ENCODE assay signal across 14 cellular contexts in the genomic region with DNA sequence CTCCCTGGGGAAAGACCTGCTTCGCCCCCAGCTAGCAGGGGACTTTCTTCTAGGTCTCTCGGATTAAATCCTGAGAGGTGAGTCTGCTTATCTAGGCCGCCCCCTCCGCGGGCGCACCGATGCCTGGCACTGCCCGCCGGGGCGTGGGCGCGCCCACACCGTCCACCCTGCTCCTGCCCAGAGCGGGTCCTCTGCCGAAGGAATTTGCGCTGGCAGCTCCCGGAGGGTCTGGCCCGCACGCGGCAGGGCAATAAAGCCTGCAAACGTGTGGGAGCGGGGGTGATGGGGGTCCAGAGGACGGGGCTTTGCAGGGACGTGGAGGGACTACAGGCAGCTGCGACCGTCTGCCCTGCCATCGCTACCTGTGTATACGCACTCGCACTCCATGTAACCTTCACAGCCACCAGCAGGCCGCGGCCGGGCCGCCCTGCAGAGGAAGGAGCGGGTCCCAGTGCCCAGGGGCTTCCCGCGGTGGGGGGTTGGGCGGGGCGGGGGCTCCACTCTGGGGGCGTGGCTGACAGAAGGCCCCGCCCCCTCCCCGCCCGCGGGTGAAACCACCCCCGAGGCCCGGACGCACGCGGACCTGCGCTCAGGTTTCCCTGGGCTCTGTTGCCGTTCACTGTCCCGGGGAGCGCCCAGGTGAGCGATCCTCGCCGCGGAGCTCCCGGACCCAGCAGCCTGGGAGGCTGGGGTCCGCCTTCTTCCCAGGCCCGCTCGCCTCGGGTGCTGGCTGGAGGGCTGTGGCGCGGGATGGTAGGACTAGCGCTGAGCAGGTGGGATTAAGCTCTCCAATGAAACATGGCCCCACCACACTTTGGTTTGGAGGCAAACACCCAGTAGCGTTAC.
"Had no signal": no experiment of that assay in that cellular context is flagged by ENCODE, and none has a peak within 500 bp of the region (broad histone marks: within the 10 kb centered on the region; RNA-seq: fewer than 3 reads in every experiment).

No MANE protein-coding gene starts in this region.

- H3K27ac Mint-ChIP-seq: activated CD4-positive, alpha-beta memory T cell treated with anti-CD3 and anti-CD28 coated beads for 36 hours; T-helper 2 cell treated with Interferon-gamma antibody and Interleukin-4, amounts not matched to agents 5 μg/mL and 100 μg/mL, for 36 hours had no signal

- H3K4me3 ChIP-seq: dorsolateral prefrontal cortex, esophagus muscularis mucosa, pancreas had no signal

- FAIRE-seq: bronchial epithelial cell, keratinocyte, pancreas had no signal

- H3K36me3 ChIP-seq: ascending aorta, esophagus muscularis mucosa, pancreas had no signal

- H3K4me1 Mint-ChIP-seq: neural crest cell had no signal

- H3K9me3 ChIP-seq: ascending aorta, pancreas had no signal

- H3K9me3 Mint-ChIP-seq: neural crest cell; T-helper 2 cell treated with Interferon-gamma antibody and Interleukin-4, amounts not matched to agents 5 μg/mL and 100 μg/mL, for 36 hours had no signal

- H3K4me3 Mint-ChIP-seq: activated CD4-positive, alpha-beta memory T cell treated with anti-CD3 and anti-CD28 coated beads for 36 hours; neural crest cell; T-helper 2 cell treated with Interferon-gamma antibody and Interleukin-4, amounts not matched to agents 5 μg/mL and 100 μg/mL, for 36 hours had no signal

- H3K27me3 ChIP-seq: ascending aorta, dorsolateral prefrontal cortex, pancreas had no signal

- H3K36me3 Mint-ChIP-seq: activated CD4-positive, alpha-beta memory T cell treated with anti-CD3 and anti-CD28 coated beads for 36 hours had no signal

- H3K27ac ChIP-seq: ascending aorta, dorsolateral prefrontal cortex, esophagus muscularis mucosa had no signal

- DNase-seq: activated CD4-positive, alpha-beta memory T cell treated with anti-CD3 and anti-CD28 coated beads for 36 hours; activated CD4-positive, CD25-positive, alpha-beta regulatory T cell treated with anti-CD3 and anti-CD28 coated beads, Interleukin-2, amount 50 U/mL, for 72 hours; activated T-cell treated with anti-CD3 and anti-CD28 coated beads, Interleukin-2, amount 50 U/mL, for 48 hours; stimulated activated CD4-positive, alpha-beta T cell treated with anti-CD3 and anti-CD28 coated beads, Interleukin-15, amount 100 ng/mL, for 24 hours; stimulated activated CD4-positive, alpha-beta T cell treated with anti-CD3 and anti-CD28 coated beads, Interleukin-4, amount 100 ng/mL, for 24 hours; SW 1271 had no signal
